Comparison of ENCODE assay signal across 19 cellular contexts in the genomic region with DNA sequence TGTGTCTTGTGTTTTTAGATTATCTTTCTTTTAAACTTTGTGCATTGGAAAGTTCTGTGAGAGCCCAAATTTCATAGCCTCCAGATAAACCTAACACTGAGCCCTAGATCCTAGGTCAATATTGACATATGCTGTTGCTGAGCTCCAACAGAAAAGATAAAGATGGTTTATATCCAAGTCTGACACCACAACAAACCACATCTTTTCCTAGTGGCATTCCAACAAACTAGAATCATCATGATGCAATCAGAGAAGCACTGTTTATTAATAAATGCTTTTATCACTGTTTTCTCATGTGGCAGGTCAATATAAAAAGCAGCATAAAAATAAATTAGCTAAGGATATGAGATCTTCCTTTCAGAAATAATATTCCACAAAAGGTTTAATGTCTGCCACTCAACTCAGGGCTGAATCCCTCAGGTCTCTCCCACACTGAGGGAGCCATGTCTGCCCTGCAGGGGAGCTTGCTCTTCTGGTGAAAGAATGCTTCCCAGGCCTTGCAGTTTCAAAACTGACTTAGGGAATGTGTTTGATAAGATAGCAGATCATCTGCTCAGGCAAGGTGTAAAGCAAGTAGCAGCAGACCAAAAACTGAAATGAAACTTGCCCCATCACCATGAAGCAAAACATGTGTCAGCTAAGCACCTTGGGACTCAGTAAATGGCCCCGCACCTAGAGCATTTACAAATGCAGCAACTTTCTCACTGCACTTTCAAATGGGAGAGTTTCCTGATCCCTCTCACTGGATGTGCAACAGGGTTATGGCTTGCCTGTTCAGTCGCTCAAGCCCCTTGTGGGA.
DNase-seq lines count a peak whose midpoint lies in the region; ATAC-seq and TF ChIP-seq lines count a peak whose summit lies in the region.
"Had no signal": no experiment of that assay in that cellular context is flagged by ENCODE, and none has a peak within 500 bp of the region (broad histone marks: within the 10 kb centered on the region; RNA-seq: fewer than 3 reads in every experiment).

No MANE protein-coding gene starts in this region.

- H3K79me2 ChIP-seq in osteoblast (ENCODE audit: insufficient read depth, low read length): no peaks in the 10 kb centered on the region

- H3K4me2 ChIP-seq in osteoblast (ENCODE audit: insufficient read depth, low read length): no peak overlapping the region

- no peak overlapping the region for H3K27ac ChIP-seq in osteoblast (ENCODE audit: low read depth, low read length)
- H3K27ac ChIP-seq: colonic mucosa, gastrocnemius medialis, SJSA1, vagina had no signal

- peaks cover 4% of the 10 kb centered on the region for H3K27me3 ChIP-seq in osteoblast (ENCODE audit: insufficient read depth, low read length)
- H3K27me3 ChIP-seq: colonic mucosa, gastrocnemius medialis, SJSA1, vagina had no signal

- DNase-seq in EL: peak; percentile 61
- DNase-seq in RPMI7951 (ENCODE audit: low read depth): peak; percentile 21
- peak; percentile 45 for DNase-seq in fibroblast of mammary gland (ENCODE audit: low read depth)
- DNase-seq in osteoblast (ENCODE audit: insufficient read length, low spot score, missing footprints): peak; percentile 77
- no peak for DNase-seq in Ammon's horn (ENCODE audit: low spot score)
- DNase-seq in UCSD-AML1 (lab: John Stamatoyannopoulos, UW; ENCODE audit: unreplicated experiment): no peak
- DNase-seq in SIG-M5 treated with dmso at 0.1 percent for 504 hours (lab: John Stamatoyannopoulos, UW; ENCODE audit: unreplicated experiment): no peak
- DNase-seq: activated CD8-positive, alpha-beta memory T cell treated with anti-CD3 and anti-CD28 coated beads, Interleukin-2, amount 10 ng/mL, durations not matched to agents 7 days and 5 days; activated naive CD4-positive, alpha-beta T cell treated with anti-CD3 and anti-CD28 coated beads for 36 hours; C1 segment of cervical spinal cord; colonic mucosa; gastrocnemius medialis; GF-D8; NK-92 treated with Interleukin-12 subunit alpha and Interleukin-12 subunit beta, amount 100 ng/mL, for 24 hours; stimulated activated CD4-positive, alpha-beta T cell treated with anti-CD3 and anti-CD28 coated beads, Interleukin-4, amount 100 ng/mL, for 24 hours; stimulated activated naive B cell treated with anti-CD40 and anti-IgM and Interleukin-4, amounts not matched to agents 10 μg/mL and 1 μg/mL and 100 μg/mL, for 72 hours had no signal

- H3K36me3 ChIP-seq in osteoblast (ENCODE audit: insufficient read depth, low read length): no peaks in the 10 kb centered on the region
- H3K36me3 ChIP-seq: colonic mucosa, gastrocnemius medialis, SJSA1, vagina had no signal

- H3K4me3 ChIP-seq in fibroblast of mammary gland (ENCODE audit: control insufficient read depth, low read depth, low read length) (no peak overlapping the region), osteoblast (ENCODE audit: insufficient read depth, low read length) (no peak overlapping the region)
- H3K4me3 ChIP-seq: colonic mucosa, gastrocnemius medialis, SJSA1, vagina had no signal

- TF ChIP-seq CTCF in fibroblast of mammary gland (conservative IDR thresholded peaks at IDR 0.05; ENCODE audit: control insufficient read depth, insufficient read depth, low read depth, low read length) (no peak), osteoblast (IDR thresholded peaks at IDR 0.05; ENCODE audit: extremely low read depth, low read depth, low read length) (no peak)

- peaks cover 9% of the 10 kb centered on the region for H3K4me1 ChIP-seq in osteoblast (ENCODE audit: insufficient read depth, low read length)
- H3K4me1 ChIP-seq: colonic mucosa, gastrocnemius medialis, SJSA1 had no signal

- no peak for ATAC-seq in GM21576 (IDR thresholded peaks at IDR 0.05; ENCODE audit: unreplicated experiment)
- ATAC-seq: activated CD8-positive, alpha-beta memory T cell treated with anti-CD3 and anti-CD28 coated beads, Interleukin-2, amount 10 ng/mL, durations not matched to agents 7 days and 5 days; gastrocnemius medialis; stimulated activated naive B cell treated with anti-CD40 and anti-IgM and Interleukin-4, amounts not matched to agents 10 μg/mL and 1 μg/mL and 100 μg/mL, for 72 hours had no signal

- no peaks in the 10 kb centered on the region for H3K9me3 ChIP-seq in osteoblast (ENCODE audit: low read depth, low read length)
- H3K9me3 ChIP-seq: colonic mucosa, gastrocnemius medialis, SJSA1, vagina had no signal

- no peaks in the 10 kb centered on the region for H4K20me1 ChIP-seq in osteoblast (ENCODE audit: insufficient read depth, low read length)

- H2AFZ ChIP-seq in osteoblast (ENCODE audit: low read length): no peak overlapping the region

Comparison
In these comparisons a context has a peak if more than half of its experiments do, and no peak if none do; other contexts are left out.
1. DNase-seq: peak in EL (single experiment), RPMI7951 (single experiment), fibroblast of mammary gland (single experiment) and osteoblast (single experiment); none in Ammon's horn (single experiment), UCSD-AML1 (single experiment) and SIG-M5 treated with dmso at 0.1 percent for 504 hours (single experiment).